Comparison of ENCODE assay signal across 8 cellular contexts in genomic region chr6:36594816-36595167, GRCh38. TPM values are rescaled to one million over a fixed set of nuclear protein-coding genes. Genes with fewer than 3 reads are reported as not detected.
DNase-seq lines count a peak whose midpoint lies in the region; ATAC-seq lines count a peak whose summit lies in the region.

No MANE protein-coding gene starts in this region.

- peaks cover 50 to 55% (median 54%) of the 10 kb centered on the region in 11 experiments for H4K20me1 ChIP-seq in BLaER1 treated with 17β-estradiol and CSF1 and Interleukin-3, amounts not matched to agents 10 nM and 100 nM

- no peak for ATAC-seq in central memory CD8-positive, alpha-beta T cell (replicated peaks; ENCODE audit: extremely low read depth, poor library complexity, severe bottlenecking)
- no peak for ATAC-seq in aorta (ENCODE audit: low FRiP score)
- no peak for ATAC-seq in GM21381 (IDR thresholded peaks at IDR 0.05; ENCODE audit: unreplicated experiment)
- no peak for ATAC-seq in HG02840 (IDR thresholded peaks at IDR 0.05; ENCODE audit: low FRiP score, unreplicated experiment)

- H3K9me3 ChIP-seq in BLaER1 treated with 17β-estradiol and CSF1 and Interleukin-3, amounts not matched to agents 10 nM and 100 nM (replicated peaks in 1 of 11): peaks cover 0 to 6% (median 0%) of the 10 kb centered on the region in 11 experiments; a peak in 2 of 22 replicates
- H3K9me3 ChIP-seq in MG63: no peaks in the 10 kb centered on the region
- H3K9me3 ChIP-seq in mesenchymal stem cell (ENCODE audit: control insufficient read depth, low read length): no peaks in the 10 kb centered on the region
- H3K9me3 ChIP-seq in aorta (ENCODE audit: control insufficient read depth, low read length): no peaks in the 10 kb centered on the region

- peaks cover 46 to 65% (median 59%) of the 10 kb centered on the region in 10 experiments for H3K4me1 ChIP-seq in BLaER1 treated with 17β-estradiol and CSF1 and Interleukin-3, amounts not matched to agents 10 nM and 100 nM
- H3K4me1 ChIP-seq in mesenchymal stem cell (ENCODE audit: control insufficient read depth, insufficient read depth, low read depth, low read length): peaks cover 7% of the 10 kb centered on the region
- peaks cover 4 to 9% of the 10 kb centered on the region in 2 donors for H3K4me1 ChIP-seq in aorta (ENCODE audit: control insufficient read depth in 1 of 2, insufficient read depth in 2 of 2, low read length in 2 of 2)

- H2BK15ac ChIP-seq in mesenchymal stem cell (ENCODE audit: low read depth, poor library complexity, severe bottlenecking): no peak overlapping the region

- H3K27me3 ChIP-seq in BLaER1 treated with 17β-estradiol and CSF1 and Interleukin-3, amounts not matched to agents 10 nM and 100 nM: no peaks in the 10 kb centered on the region
- H3K27me3 ChIP-seq in MG63: no peaks in the 10 kb centered on the region
- no peaks in the 10 kb centered on the region for H3K27me3 ChIP-seq in mesenchymal stem cell (ENCODE audit: control insufficient read depth in 1 of 2, insufficient read depth in 1 of 2, low read length in 2 of 2)
- no peaks in the 10 kb centered on the region for H3K27me3 ChIP-seq in aorta (ENCODE audit: control insufficient read depth in 1 of 2, insufficient read depth in 2 of 2, low read length in 1 of 2)

- H3K9me3 Mint-ChIP-seq in central memory CD8-positive, alpha-beta T cell: no peaks in the 10 kb centered on the region

- no peak overlapping the region for H4K8ac ChIP-seq in mesenchymal stem cell (ENCODE audit: low read length)

- DNase-seq in MG63 (no peak), mesenchymal stem cell (no peak), aorta (no peak), DMS114 treated with DMSO at 0.1 percent for 48 hours (lab: John Stamatoyannopoulos, UW; ENCODE audit: unreplicated experiment) (no peak)
- DNase-seq in central memory CD8-positive, alpha-beta T cell (ENCODE audit: low spot score in 2 of 2): no peak

- peak overlapping the region; percentile 90 to 100 (median 98) for H3K27ac ChIP-seq in BLaER1 treated with 17β-estradiol and CSF1 and Interleukin-3, amounts not matched to agents 10 nM and 100 nM
- H3K27ac ChIP-seq in mesenchymal stem cell (ENCODE audit: low read length, poor library complexity, severe bottlenecking) (peak overlapping the region; percentile 99), aorta (ENCODE audit: low read depth in 1 of 2, low read length in 2 of 2) (peak overlapping the region; percentile 73 to 82)

- H3K27me3 Mint-ChIP-seq in central memory CD8-positive, alpha-beta T cell: no peaks in the 10 kb centered on the region

- H3K36me3 Mint-ChIP-seq in central memory CD8-positive, alpha-beta T cell (ENCODE audit: insufficient read depth): peaks cover 60% of the 10 kb centered on the region

- peak overlapping the region in 9 of 11 experiments; percentile 50 to 99 (median 96); a peak in 11 of 22 replicates for H3K4me2 ChIP-seq in BLaER1 treated with 17β-estradiol and CSF1 and Interleukin-3, amounts not matched to agents 10 nM and 100 nM
- no peak overlapping the region for H3K4me2 ChIP-seq in mesenchymal stem cell (ENCODE audit: low read length, poor library complexity, severe bottlenecking)

- peak overlapping the region in 1 of 2 experiments; percentile 59 for H3K18ac ChIP-seq in mesenchymal stem cell (ENCODE audit: low read depth in 1 of 2, low read length in 2 of 2)

- H3K4ac ChIP-seq in mesenchymal stem cell (ENCODE audit: low read depth in 1 of 2, low read length in 2 of 2): peak overlapping the region in 1 of 2 experiments; percentile 56

- peak overlapping the region; percentile 89 for H2AK5ac ChIP-seq in mesenchymal stem cell (ENCODE audit: low read length, severe bottlenecking)

- H4K91ac ChIP-seq in mesenchymal stem cell (ENCODE audit: low read length): no peak overlapping the region

- no peak overlapping the region for H2AFZ ChIP-seq in mesenchymal stem cell (ENCODE audit: low read depth, low read length)

- peak overlapping the region; percentile 63 to 99 (median 88) for H3K4me3 ChIP-seq in BLaER1 treated with 17β-estradiol and CSF1 and Interleukin-3, amounts not matched to agents 10 nM and 100 nM
- H3K4me3 ChIP-seq in MG63: peak overlapping the region; percentile 83
- H3K4me3 ChIP-seq in mesenchymal stem cell (ENCODE audit: insufficient read depth in 1 of 2, low read depth in 1 of 2, low read length in 2 of 2): peak overlapping the region; percentile 61 to 99
- peak overlapping the region; percentile 88 to 98 for H3K4me3 ChIP-seq in aorta (ENCODE audit: low read length in 2 of 2)

- peaks cover 49% of the 10 kb centered on the region for H3K4me1 Mint-ChIP-seq in central memory CD8-positive, alpha-beta T cell

- peak overlapping the region; percentile 97 for H3K27ac Mint-ChIP-seq in central memory CD8-positive, alpha-beta T cell (ENCODE audit: low read depth)

- peaks cover 3% of the 10 kb centered on the region for H3K79me1 ChIP-seq in mesenchymal stem cell (replicated peaks; ENCODE audit: low read length, poor library complexity, severe bottlenecking)

- H2BK12ac ChIP-seq in mesenchymal stem cell (ENCODE audit: low read length in 2 of 2): no peak overlapping the region

- no peak overlapping the region for H2BK120ac ChIP-seq in mesenchymal stem cell (ENCODE audit: low read depth, low read length)

- no peak overlapping the region for H2BK5ac ChIP-seq in mesenchymal stem cell (ENCODE audit: low read depth, low read length, poor library complexity, severe bottlenecking)

- H3K4me3 Mint-ChIP-seq in central memory CD8-positive, alpha-beta T cell: peak overlapping the region; percentile 82

- no peak overlapping the region for H3K23ac ChIP-seq in mesenchymal stem cell (ENCODE audit: low read length in 2 of 2)

- WGBS in mesenchymal stem cell: 2% methylated on average over 7 of the region's 7 CpGs
- 0% methylated on average over 7 of the region's 7 CpGs for WGBS in aorta, 2 donors

- H3K36me3 ChIP-seq in BLaER1 treated with 17β-estradiol and CSF1 and Interleukin-3, amounts not matched to agents 10 nM and 100 nM: peaks cover 33 to 50% (median 46%) of the 10 kb centered on the region in 11 experiments
- H3K36me3 ChIP-seq in MG63 (peaks cover 54% of the 10 kb centered on the region), mesenchymal stem cell (ENCODE audit: control insufficient read depth in 1 of 2, insufficient read depth in 2 of 2, low read depth in 1 of 2, low read length in 2 of 2) (peaks cover 18 to 40% of the 10 kb centered on the region in 2 experiments), aorta (ENCODE audit: control insufficient read depth in 1 of 2, insufficient read depth in 2 of 2, low read length in 1 of 2) (peaks cover 3 to 6% of the 10 kb centered on the region in 2 donors)

- no peak overlapping the region for H3K14ac ChIP-seq in mesenchymal stem cell (ENCODE audit: low read length in 2 of 2)

- peak overlapping the region; percentile 93 to 99 (median 98) for H3K9ac ChIP-seq in BLaER1 treated with 17β-estradiol and CSF1 and Interleukin-3, amounts not matched to agents 10 nM and 100 nM
- H3K9ac ChIP-seq in mesenchymal stem cell (ENCODE audit: low read length): peak overlapping the region; percentile 99

- intact Hi-C loops in aorta (cut with DNase I): loop anchor here (1.0 to 5.0 kb wide), 3 partner anchors 47 to 171 kb away; partner anchors contain the start of genes STK38 (in 2 of the 2), KCTD20 (in 1 of the 2) and PXT1 (in 1 of the 2)

RNA-seq across cellular contexts. Expression of gene SRSF3, which starts 0.6 kb away (rescaled TPM):
- total RNA-seq in MG63 (2014; rRNA removed; shearing (Covaris generic); ENCODE audit: low replicate concordance): 168 and 271 TPM in 2 replicates
- 146 TPM for polyA plus RNA-seq in mesenchymal stem cell (2013, experiment 1 of 2)
- polyA plus RNA-seq in mesenchymal stem cell (2013, experiment 2 of 2): 152 TPM
- total RNA-seq in aorta: 100 to 1,000 TPM; 190 to 197 TPM
- polyA plus RNA-seq in aorta: 100 to 1,000 TPM; 160 to 193 TPM

RNA-seq across cellular contexts. Expression of gene STK38, which starts 47.5 kb away (rescaled TPM):
- total RNA-seq in MG63 (2014; rRNA removed; shearing (Covaris generic); ENCODE audit: low replicate concordance): 13.8 and 17.3 TPM in 2 replicates
- polyA plus RNA-seq in mesenchymal stem cell (2013, experiment 1 of 2): 22.1 TPM
- polyA plus RNA-seq in mesenchymal stem cell (2013, experiment 2 of 2): 21.5 TPM
- 10 to 100 TPM; 25.2 to 38.0 TPM for total RNA-seq in aorta
- polyA plus RNA-seq in aorta: 10 to 100 TPM; 14.9 to 16.2 TPM
